19 cellular contexts compared by ENCODE assay signal in genomic region chr3:155270485-155271342, GRCh38. TPM values are rescaled to one million over a fixed set of nuclear protein-coding genes. Genes with fewer than 3 reads are reported as not detected.
DNase-seq lines count a peak whose midpoint lies in the region; ATAC-seq and TF ChIP-seq lines count a peak whose summit lies in the region.
"Had no signal": no experiment of that assay in that cellular context is flagged by ENCODE, and none has a peak within 500 bp of the region (broad histone marks: within the 10 kb centered on the region; RNA-seq: fewer than 3 reads in every experiment).

No MANE protein-coding gene starts in this region.

- DNase-seq in COR-L47 (lab: John Stamatoyannopoulos, UW) (peak; percentile 45), KBM-7 (peak; percentile 83), amniotic epithelial cell (ENCODE audit: low read depth) (peak; percentile 19), iris pigment epithelial cell (ENCODE audit: low read depth) (peak; percentile 20), SIG-M5 treated with dmso at 0.1 percent for 504 hours (lab: John Stamatoyannopoulos, UW; ENCODE audit: unreplicated experiment) (no peak), endothelial cell (ENCODE audit: low spot score) (no peak), NCI-H69 (lab: John Stamatoyannopoulos, UW) (no peak)
- DNase-seq: activated B cell treated with CpG ODN at 0.5 μM for 24 hours; activated CD8-positive, alpha-beta memory T cell treated with anti-CD3 and anti-CD28 coated beads for 24 hours; naive thymus-derived CD4-positive, alpha-beta T cell; NCI-H1417; NCI-H2227 treated with DMSO at 0.1 percent for 48 hours; psoas muscle had no signal

- H3K36me3 Mint-ChIP-seq in endothelial cell (ENCODE audit: low read depth, unreplicated experiment) = no peaks in the 10 kb centered on the region
- H3K36me3 Mint-ChIP-seq: naive thymus-derived CD4-positive, alpha-beta T cell had no signal

- H3K4me1 Mint-ChIP-seq in endothelial cell (ENCODE audit: unreplicated experiment) = no peaks in the 10 kb centered on the region
- H3K4me1 Mint-ChIP-seq: activated B cell treated with CpG ODN at 0.5 μM for 24 hours; naive thymus-derived CD4-positive, alpha-beta T cell had no signal

- no peak for TF ChIP-seq CTCF in endothelial cell (IDR thresholded peaks at IDR 0.05; ENCODE audit: unreplicated experiment)

- ATAC-seq in HG02884 (IDR thresholded peaks at IDR 0.05; ENCODE audit: unreplicated experiment) = no peak
- ATAC-seq: naive thymus-derived CD4-positive, alpha-beta T cell; psoas muscle had no signal

- no peak overlapping the region for H3K4me3 Mint-ChIP-seq in endothelial cell (ENCODE audit: unreplicated experiment)
- H3K4me3 Mint-ChIP-seq: activated B cell treated with CpG ODN at 0.5 μM for 24 hours; dendritic cell treated with granulocyte-macrophage colony-stimulating factor and Interleukin-4, amounts not matched to agents 40 ng/mL and 50 ng/mL, for 4 days; naive thymus-derived CD4-positive, alpha-beta T cell had no signal

- in situ Hi-C loops in KBM-7 (cut with MboI; ENCODE audit: low pct_unique_long_range_greater_than_20kb, low sequenced_read_pairs) = no loop called here

- H3K27ac Mint-ChIP-seq in endothelial cell (ENCODE audit: unreplicated experiment) = no peak overlapping the region
- H3K27ac Mint-ChIP-seq: activated B cell treated with CpG ODN at 0.5 μM for 24 hours; activated T-helper 2 cell treated with anti-CD3 and anti-CD28 coated beads, Interferon-gamma antibody, Interleukin-2, Interleukin-4, amounts not matched to agents 10 μg/mL and 5 μg/mL and 100 μg/mL, durations not matched to agents 14 hours and 24 hours and 36 hours; dendritic cell treated with granulocyte-macrophage colony-stimulating factor and Interleukin-4, amounts not matched to agents 40 ng/mL and 50 ng/mL, for 4 days; naive thymus-derived CD4-positive, alpha-beta T cell had no signal

- H3K27me3 Mint-ChIP-seq in endothelial cell (ENCODE audit: unreplicated experiment) = no peaks in the 10 kb centered on the region
- H3K27me3 Mint-ChIP-seq: activated B cell treated with CpG ODN at 0.5 μM for 24 hours; dendritic cell treated with granulocyte-macrophage colony-stimulating factor and Interleukin-4, amounts not matched to agents 40 ng/mL and 50 ng/mL, for 4 days; naive thymus-derived CD4-positive, alpha-beta T cell had no signal

- H3K9me3 Mint-ChIP-seq in endothelial cell (ENCODE audit: unreplicated experiment) = no peaks in the 10 kb centered on the region
- H3K9me3 Mint-ChIP-seq: activated B cell treated with CpG ODN at 0.5 μM for 24 hours; activated T-helper 2 cell treated with anti-CD3 and anti-CD28 coated beads, Interferon-gamma antibody, Interleukin-2, Interleukin-4, amounts not matched to agents 10 μg/mL and 5 μg/mL and 100 μg/mL, durations not matched to agents 14 hours and 24 hours and 36 hours; naive thymus-derived CD4-positive, alpha-beta T cell had no signal

RNA-seq across cellular contexts. Expression of gene STRIT1, which starts 22.8 kb away (rescaled TPM):
- not detected for total RNA-seq in endothelial cell (ENCODE audit: unreplicated experiment)
- total RNA-seq: activated B cell treated with CpG ODN at 0.5 μM for 24 hours; activated T-helper 2 cell treated with anti-CD3 and anti-CD28 coated beads, Interferon-gamma antibody, Interleukin-2, Interleukin-4, amounts not matched to agents 10 μg/mL and 5 μg/mL and 100 μg/mL, durations not matched to agents 14 hours and 24 hours and 36 hours; ascending aorta; liver; naive thymus-derived CD4-positive, alpha-beta T cell; temporal lobe had no signal

Comparison
In these comparisons a context has a peak if more than half of its experiments do, and no peak if none do; other contexts are left out.
1. DNase-seq: peak in COR-L47 (single experiment), KBM-7 (single experiment), amniotic epithelial cell (single experiment) and iris pigment epithelial cell (single experiment); none in SIG-M5 treated with dmso at 0.1 percent for 504 hours (single experiment), endothelial cell (single experiment) and NCI-H69 (single experiment).